ENCODE assay signal across 1 cellular context in the genomic region with DNA sequence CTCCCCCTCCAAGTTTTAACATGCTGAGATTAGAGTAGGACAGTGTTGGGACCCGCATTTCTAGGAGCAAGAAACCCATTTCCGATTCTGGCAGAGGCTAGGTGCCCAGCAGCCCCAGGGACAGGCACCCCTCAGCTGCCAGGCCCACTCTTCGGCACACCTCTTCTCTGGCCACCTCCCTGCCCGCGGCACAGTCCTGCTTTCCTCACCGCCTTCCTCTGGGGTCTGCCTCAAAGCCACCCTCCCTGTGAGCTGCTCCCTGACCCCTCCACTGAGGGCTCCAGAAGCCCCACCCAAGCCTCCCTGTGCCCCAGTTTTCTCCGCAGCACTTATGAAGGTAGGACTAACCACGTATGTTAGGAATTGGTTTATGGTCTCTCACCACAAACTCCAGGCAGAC.
TF ChIP-seq lines count a peak whose summit lies in the region.

No MANE protein-coding gene starts in this region.

TF ChIP-seq in GM12878, 131 proteins besides CTCF, POLR2A, EP300 and RAD21 (continued from another document):
- TF ChIP-seq, protein P1, sequence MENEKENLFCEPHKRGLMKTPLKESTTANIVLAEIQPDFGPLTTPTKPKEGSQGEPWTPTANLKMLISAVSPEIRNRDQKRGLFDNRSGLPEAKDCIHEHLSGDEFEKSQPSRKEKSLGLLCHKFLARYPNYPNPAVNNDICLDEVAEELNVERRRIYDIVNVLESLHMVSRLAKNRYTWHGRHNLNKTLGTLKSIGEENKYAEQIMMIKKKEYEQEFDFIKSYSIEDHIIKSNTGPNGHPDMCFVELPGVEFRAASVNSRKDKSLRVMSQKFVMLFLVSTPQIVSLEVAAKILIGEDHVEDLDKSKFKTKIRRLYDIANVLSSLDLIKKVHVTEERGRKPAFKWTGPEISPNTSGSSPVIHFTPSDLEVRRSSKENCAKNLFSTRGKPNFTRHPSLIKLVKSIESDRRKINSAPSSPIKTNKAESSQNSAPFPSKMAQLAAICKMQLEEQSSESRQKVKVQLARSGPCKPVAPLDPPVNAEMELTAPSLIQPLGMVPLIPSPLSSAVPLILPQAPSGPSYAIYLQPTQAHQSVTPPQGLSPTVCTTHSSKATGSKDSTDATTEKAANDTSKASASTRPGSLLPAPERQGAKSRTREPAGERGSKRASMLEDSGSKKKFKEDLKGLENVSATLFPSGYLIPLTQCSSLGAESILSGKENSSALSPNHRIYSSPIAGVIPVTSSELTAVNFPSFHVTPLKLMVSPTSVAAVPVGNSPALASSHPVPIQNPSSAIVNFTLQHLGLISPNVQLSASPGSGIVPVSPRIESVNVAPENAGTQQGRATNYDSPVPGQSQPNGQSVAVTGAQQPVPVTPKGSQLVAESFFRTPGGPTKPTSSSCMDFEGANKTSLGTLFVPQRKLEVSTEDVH (IDR thresholded peaks at IDR 0.05; ENCODE audit: low read depth, partially characterized antibody): no peak
- TF ChIP-seq SMC3 (IDR thresholded peaks at IDR 0.05; ENCODE audit: borderline replicate concordance, low read length): no peak
- TF ChIP-seq SPI1 (IDR thresholded peaks at IDR 0.05; ENCODE audit: borderline replicate concordance, insufficient read depth, low read depth, low read length): no peak
- TF ChIP-seq, protein P2, sequence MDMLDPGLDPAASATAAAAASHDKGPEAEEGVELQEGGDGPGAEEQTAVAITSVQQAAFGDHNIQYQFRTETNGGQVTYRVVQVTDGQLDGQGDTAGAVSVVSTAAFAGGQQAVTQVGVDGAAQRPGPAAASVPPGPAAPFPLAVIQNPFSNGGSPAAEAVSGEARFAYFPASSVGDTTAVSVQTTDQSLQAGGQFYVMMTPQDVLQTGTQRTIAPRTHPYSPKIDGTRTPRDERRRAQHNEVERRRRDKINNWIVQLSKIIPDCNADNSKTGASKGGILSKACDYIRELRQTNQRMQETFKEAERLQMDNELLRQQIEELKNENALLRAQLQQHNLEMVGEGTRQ (IDR thresholded peaks at IDR 0.05; ENCODE audit: borderline replicate concordance, low read depth, low read length): no peak
- TF ChIP-seq HDAC2 (IDR thresholded peaks at IDR 0.05): no peak
- TF ChIP-seq, protein P3, sequence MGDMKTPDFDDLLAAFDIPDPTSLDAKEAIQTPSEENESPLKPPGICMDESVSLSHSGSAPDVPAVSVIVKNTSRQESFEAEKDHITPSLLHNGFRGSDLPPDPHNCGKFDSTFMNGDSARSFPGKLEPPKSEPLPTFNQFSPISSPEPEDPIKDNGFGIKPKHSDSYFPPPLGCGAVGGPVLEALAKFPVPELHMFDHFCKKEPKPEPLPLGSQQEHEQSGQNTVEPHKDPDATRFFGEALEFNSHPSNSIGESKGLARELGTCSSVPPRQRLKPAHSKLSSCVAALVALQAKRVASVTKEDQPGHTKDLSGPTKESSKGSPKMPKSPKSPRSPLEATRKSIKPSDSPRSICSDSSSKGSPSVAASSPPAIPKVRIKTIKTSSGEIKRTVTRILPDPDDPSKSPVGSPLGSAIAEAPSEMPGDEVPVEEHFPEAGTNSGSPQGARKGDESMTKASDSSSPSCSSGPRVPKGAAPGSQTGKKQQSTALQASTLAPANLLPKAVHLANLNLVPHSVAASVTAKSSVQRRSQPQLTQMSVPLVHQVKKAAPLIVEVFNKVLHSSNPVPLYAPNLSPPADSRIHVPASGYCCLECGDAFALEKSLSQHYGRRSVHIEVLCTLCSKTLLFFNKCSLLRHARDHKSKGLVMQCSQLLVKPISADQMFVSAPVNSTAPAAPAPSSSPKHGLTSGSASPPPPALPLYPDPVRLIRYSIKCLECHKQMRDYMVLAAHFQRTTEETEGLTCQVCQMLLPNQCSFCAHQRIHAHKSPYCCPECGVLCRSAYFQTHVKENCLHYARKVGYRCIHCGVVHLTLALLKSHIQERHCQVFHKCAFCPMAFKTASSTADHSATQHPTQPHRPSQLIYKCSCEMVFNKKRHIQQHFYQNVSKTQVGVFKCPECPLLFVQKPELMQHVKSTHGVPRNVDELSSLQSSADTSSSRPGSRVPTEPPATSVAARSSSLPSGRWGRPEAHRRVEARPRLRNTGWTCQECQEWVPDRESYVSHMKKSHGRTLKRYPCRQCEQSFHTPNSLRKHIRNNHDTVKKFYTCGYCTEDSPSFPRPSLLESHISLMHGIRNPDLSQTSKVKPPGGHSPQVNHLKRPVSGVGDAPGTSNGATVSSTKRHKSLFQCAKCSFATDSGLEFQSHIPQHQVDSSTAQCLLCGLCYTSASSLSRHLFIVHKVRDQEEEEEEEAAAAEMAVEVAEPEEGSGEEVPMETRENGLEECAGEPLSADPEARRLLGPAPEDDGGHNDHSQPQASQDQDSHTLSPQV (IDR thresholded peaks at IDR 0.05): no peak
- TF ChIP-seq JUND (IDR thresholded peaks at IDR 0.05; ENCODE audit: low read depth, low read length): no peak
